Comparison of ENCODE assay signal across 8 cellular contexts in genomic region chr11:61947486-61948210, GRCh38. TPM values are rescaled to one million over a fixed set of nuclear protein-coding genes. Genes with fewer than 3 reads are reported as not detected.
DNase-seq lines count a peak whose midpoint lies in the region; ATAC-seq and TF ChIP-seq lines count a peak whose summit lies in the region.

No MANE protein-coding gene starts in this region.

- peaks cover 21% of the 10 kb centered on the region for H3K4me1 Mint-ChIP-seq in HFFc6 (ENCODE audit: low read depth)

- no peak overlapping the region for H3K4me3 ChIP-seq in left lung

- intact Hi-C loops in left lung (cut with DNase I) = loop anchor here in 1 of 2 donors (5.0 kb wide), 1 partner anchor 50 kb away; no protein-coding TSS in a partner anchor

- no peak overlapping the region for H3K4me3 Mint-ChIP-seq in HFFc6

- DNase-seq in HFFc6 (peak; percentile 84), NCI-H69 (lab: John Stamatoyannopoulos, UW) (peak; percentile 86), left lung (peak in 1 of 2 donors; percentile 85)
- peak; percentile 45 to 51 for DNase-seq in activated CD4-positive, alpha-beta T cell treated with anti-CD3 and anti-CD28 coated beads for 24 hours (ENCODE audit: low read depth in 2 of 2)
- peak in 2 of 3 donors; percentile 28 to 40 for DNase-seq in stimulated activated CD4-positive, alpha-beta T cell treated with anti-CD3 and anti-CD28 coated beads, TNF-alpha, amount 100 ng/mL, for 1 hour (ENCODE audit: low read depth in 3 of 3, low spot score in 1 of 3)

- peaks cover 7% of the 10 kb centered on the region; the same call in 1 of the 2 replicates for H3K27me3 Mint-ChIP-seq in HFFc6 (ENCODE audit: insufficient read depth)

- H3K4me1 ChIP-seq in left lung = peaks cover 0 to 26% of the 10 kb centered on the region in 2 donors

- no peak overlapping the region for H3K27ac Mint-ChIP-seq in HFFc6

- H3K9me3 Mint-ChIP-seq in HFFc6 = no peaks in the 10 kb centered on the region

- TF ChIP-seq CTCF in C4-2B (conservative IDR thresholded peaks at IDR 0.05) (peak; percentile 96), HFFc6 (IDR thresholded peaks at IDR 0.05) (peak; percentile 94), left lung (IDR thresholded peaks at IDR 0.05) (peak; percentile 79 to 87)

- H3K9me3 ChIP-seq in left lung = no peaks in the 10 kb centered on the region

- ATAC-seq in left lung = peak; percentile 93
- ATAC-seq in GM18511 (IDR thresholded peaks at IDR 0.05; ENCODE audit: unreplicated experiment) = no peak

- no peaks in the 10 kb centered on the region for H3K36me3 Mint-ChIP-seq in HFFc6 (ENCODE audit: low read depth)

- no peaks in the 10 kb centered on the region for H3K36me3 ChIP-seq in left lung

- no peaks in the 10 kb centered on the region for H3K27me3 ChIP-seq in left lung

- H3K27ac ChIP-seq in C4-2B (no peak overlapping the region), cingulate gyrus (ENCODE audit: low read depth, low read length) (peak overlapping the region; percentile 74), left lung (no peak overlapping the region)

RNA-seq across cellular contexts. Expression of gene BEST1, which starts 2.5 kb away (rescaled TPM):
- 1 to 10 TPM in 5 of 6 experiments, under 1 TPM in 1; 0.92 to 2.0 (median 1.9) TPM for total RNA-seq in HFFc6 (2021; fragmentation: NEBNext Ultra II Directional; extraction: Animal tissue kit (Norgen Biotek cat#: 25700))
- total RNA-seq in left lung = 10 to 100 TPM in 1 of 2 donors, 1 to 10 TPM in 1; 3.8 to 14.6 TPM

RNA-seq across cellular contexts. Expression of gene FTH1, which starts 19.8 kb away (rescaled TPM):
- total RNA-seq in HFFc6 (2021; fragmentation: NEBNext Ultra II Directional; extraction: Animal tissue kit (Norgen Biotek cat#: 25700)) = 1,000 to 10,000 TPM; 2,192 to 2,832 (median 2,637) TPM
- 1,000 to 10,000 TPM; 3,536 to 5,494 TPM for total RNA-seq in left lung

RNA-seq across cellular contexts. Expression of gene RAB3IL1, which starts 30.3 kb away (rescaled TPM):
- total RNA-seq in HFFc6 (2021; fragmentation: NEBNext Ultra II Directional; extraction: Animal tissue kit (Norgen Biotek cat#: 25700)) = 1 to 10 TPM; 5.3 to 8.8 (median 7.9) TPM
- 10 to 100 TPM; 10.8 to 13.3 TPM for total RNA-seq in left lung

RNA-seq across cellular contexts. Expression of gene FADS3, which starts 56.3 kb away (rescaled TPM):
- total RNA-seq in HFFc6 (2021; fragmentation: NEBNext Ultra II Directional; extraction: Animal tissue kit (Norgen Biotek cat#: 25700)) = 100 to 1,000 TPM; 126 to 161 (median 137) TPM
- 10 to 100 TPM; 64.1 to 71.4 TPM for total RNA-seq in left lung
